ENCODE assay signal across 24 cellular contexts in the genomic region with DNA sequence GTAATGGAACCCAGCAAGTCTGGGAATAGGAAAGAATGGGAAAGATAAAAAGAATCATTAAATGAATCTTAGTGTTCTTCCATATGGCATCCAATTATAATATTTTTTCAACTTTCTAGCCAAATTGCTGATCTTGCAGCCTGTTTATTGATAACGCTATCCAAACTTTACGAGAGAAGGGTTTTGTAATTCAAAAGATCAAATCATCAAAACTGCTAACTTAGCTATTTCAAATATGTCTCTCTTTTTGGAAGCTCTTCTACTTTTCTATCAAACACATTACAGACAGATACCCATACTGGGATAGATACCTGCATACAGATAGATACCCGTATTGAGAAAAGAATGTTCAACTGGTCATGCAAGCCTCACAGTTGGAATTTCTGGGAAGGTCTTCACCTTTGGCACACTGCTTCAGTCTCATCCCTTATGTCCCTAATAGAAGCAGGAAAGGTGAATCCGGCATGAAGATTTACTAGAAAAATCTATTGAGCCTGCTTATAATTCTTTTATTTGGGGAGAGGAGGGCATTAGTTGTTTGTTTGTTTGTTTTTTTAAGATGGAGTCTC.
"Had no signal": no experiment of that assay in that cellular context is flagged by ENCODE, and none has a peak within 500 bp of the region (broad histone marks: within the 10 kb centered on the region; RNA-seq: fewer than 3 reads in every experiment).

No MANE protein-coding gene starts in this region.

- FAIRE-seq: RCC 7860 had no signal

- H3K27ac ChIP-seq: KMS-11, SJSA1 had no signal

- H3K4me3 ChIP-seq: SJSA1, SK-N-MC had no signal

- H3K4me1 ChIP-seq: SJSA1 had no signal

- H3K27me3 ChIP-seq: SJSA1 had no signal

- H3K9ac ChIP-seq: KMS-11 had no signal

- H3K4me2 ChIP-seq: KMS-11 had no signal

- H3K36me3 ChIP-seq: SJSA1 had no signal

- H3K9me3 ChIP-seq: SJSA1 had no signal

- DNase-seq: Kasumi-1, MV-4-11, NCI-H1048, NCI-H1105, NCI-H1417, NCI-H146, NCI-H1694 treated with DMSO at 0.1 percent for 48 hours, NCI-H1930, NCI-H2081, NCI-H2107, NCI-H2171, NCI-H226, NCI-H446, NCI-H510A, NCI-H524 treated with DMSO at 0.1 percent for 48 hours, NCI-H69, NCI-H774, Right ventricle myocardium superior, RPMI8226, SIG-M5 had no signal
